ENCODE assay signal across 18 cellular contexts in the genomic region with DNA sequence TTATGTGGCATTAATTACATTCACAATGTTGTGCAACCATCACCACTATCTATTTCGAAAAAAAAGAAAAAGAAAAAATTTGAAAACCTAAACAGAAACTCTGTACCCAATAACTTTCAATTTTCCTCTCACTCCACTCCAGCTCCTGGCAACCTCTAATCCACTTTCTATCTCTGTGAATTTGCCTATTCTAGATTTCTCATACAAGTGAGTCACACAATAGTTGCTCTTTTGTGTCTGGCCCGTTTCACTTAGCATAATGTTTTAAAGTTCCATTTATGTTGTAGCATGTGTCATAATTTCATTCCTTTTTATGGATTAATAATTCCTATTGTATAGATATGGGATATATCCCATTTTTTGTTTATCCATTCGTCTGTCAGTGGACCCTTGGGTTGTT.
"Had no signal": no experiment of that assay in that cellular context is flagged by ENCODE, and none has a peak within 500 bp of the region (broad histone marks: within the 10 kb centered on the region; RNA-seq: fewer than 3 reads in every experiment).

No MANE protein-coding gene starts in this region.

- H3K36me3 ChIP-seq: colonic mucosa, transverse colon, vagina had no signal

- DNase-seq: activated CD4-positive, alpha-beta memory T cell treated with anti-CD3 and anti-CD28 coated beads for 36 hours; activated CD4-positive, alpha-beta T cell treated with anti-CD3 and anti-CD28 coated beads for 1 hour; activated naive CD4-positive, alpha-beta T cell treated with anti-CD3 and anti-CD28 coated beads, Interleukin-2, amount 50 U/mL, for 16 hours; activated T-cell treated with anti-CD3 and anti-CD28 coated beads, Interleukin-2, amount 50 U/mL, for 24 hours; central memory CD4-positive, alpha-beta T cell; colonic mucosa; effector CD4-positive, alpha-beta T cell; kidney glomerular epithelial cell; posterior cingulate gyrus; retina; stimulated activated CD4-positive, alpha-beta T cell treated with anti-CD3 and anti-CD28 coated beads, Interleukin-2, amount 100 ng/mL, for 48 hours; stimulated activated naive B cell treated with anti-CD40 and anti-IgM and Interleukin-4, amounts not matched to agents 10 μg/mL and 1 μg/mL and 100 μg/mL, for 72 hours; T-cell; transverse colon had no signal

- H3K27ac ChIP-seq: colonic mucosa, hepatocyte, transverse colon, vagina, VCaP had no signal

- H3K9me3 ChIP-seq: colonic mucosa, vagina had no signal

- H3K4me2 ChIP-seq: hepatocyte had no signal

- H3K4me1 ChIP-seq: colonic mucosa, transverse colon, vagina had no signal

- H3K79me2 ChIP-seq: hepatocyte had no signal

- H2AFZ ChIP-seq: hepatocyte had no signal

- H3K27me3 ChIP-seq: colonic mucosa, hepatocyte, transverse colon, vagina had no signal

- ATAC-seq: natural killer cell treated with Interleukin-12 subunit alpha and Interleukin-12 subunit beta and Interleukin-15 and Interleukin-18, amount 100 ng/mL, for 72 hours; stimulated activated naive B cell treated with anti-CD40 and anti-IgM and Interleukin-4, amounts not matched to agents 10 μg/mL and 1 μg/mL and 100 μg/mL, for 72 hours; T-cell had no signal

- H3K4me3 ChIP-seq: colonic mucosa, hepatocyte, transverse colon, vagina had no signal
